In genomic region chr15:100810229-100810628, GRCh38 we compare ENCODE assay signal across 23 cellular contexts.
"Had no signal": no experiment of that assay in that cellular context is flagged by ENCODE, and none has a peak within 500 bp of the region (broad histone marks: within the 10 kb centered on the region; RNA-seq: fewer than 3 reads in every experiment).

No MANE protein-coding gene starts in this region.

- H3K4me3 ChIP-seq: left ventricle myocardium inferior, lung, mucosa of descending colon, ovary, right atrium auricular region, skin epidermis, stomach, testis, thyroid gland, transverse colon, upper lobe of left lung, vagina had no signal

- H3K27me3 ChIP-seq: ovary, right atrium auricular region, stomach, testis, thyroid gland, transverse colon, upper lobe of left lung, vagina had no signal

- ATAC-seq: mucosa of descending colon; naive thymus-derived CD4-positive, alpha-beta T cell; natural killer cell treated with Interleukin-12 subunit alpha and Interleukin-12 subunit beta and Interleukin-15 and Interleukin-18, amount 100 ng/mL, for 72 hours; sciatic nerve; stimulated activated naive B cell treated with anti-CD40 and anti-IgM and Interleukin-4, amounts not matched to agents 10 μg/mL and 1 μg/mL and 100 μg/mL, for 72 hours; stimulated activated naive CD8-positive, alpha-beta T cell treated with anti-CD3 and anti-CD28 coated beads, Interleukin-15, Interleukin-2, amounts not matched to agents 100 U/mL and 50 U/mL, for 24 hours had no signal

- H3K36me3 ChIP-seq: left ventricle myocardium inferior, ovary, right atrium auricular region, stomach, thyroid gland, transverse colon, upper lobe of left lung, vagina had no signal

- DNase-seq: islet precursor cell; left ventricle myocardium inferior; midbrain; mucosa of descending colon; naive thymus-derived CD4-positive, alpha-beta T cell; ovary; stimulated activated CD4-positive, alpha-beta T cell treated with anti-CD3 and anti-CD28 coated beads, Interleukin-12 subunit alpha, Interleukin-12 subunit beta, amount 100 ng/mL, for 4 hours; stimulated activated CD4-positive, alpha-beta T cell treated with anti-CD3 and anti-CD28 coated beads, Interleukin-15, amount 100 ng/mL, for 24 hours; stimulated activated CD4-positive, alpha-beta T cell treated with anti-CD3 and anti-CD28 coated beads, Interleukin-2, amount 100 ng/mL, for 24 hours; stimulated activated CD4-positive, alpha-beta T cell treated with anti-CD3 and anti-CD28 coated beads, Interleukin-4, amount 100 ng/mL, for 1 hour; stimulated activated naive B cell treated with anti-CD40 and anti-IgM and Interleukin-4, amounts not matched to agents 10 μg/mL and 1 μg/mL and 100 μg/mL, for 72 hours; stimulated activated naive CD8-positive, alpha-beta T cell treated with anti-CD3 and anti-CD28 coated beads, Interleukin-15, Interleukin-2, amounts not matched to agents 100 U/mL and 50 U/mL, for 24 hours; stomach; testis; thyroid gland; transverse colon; upper lobe of left lung had no signal

- H3K9me3 ChIP-seq: mucosa of descending colon, ovary, testis, thyroid gland, vagina had no signal

- H3K4me1 ChIP-seq: left ventricle myocardium inferior, right atrium auricular region, stomach, testis, thyroid gland, transverse colon, upper lobe of left lung, vagina had no signal

- H3K27ac ChIP-seq: left ventricle myocardium inferior, ovary, right atrium auricular region, skin epidermis, stomach, testis, thyroid gland, transverse colon, upper lobe of left lung, vagina had no signal
